10 cellular contexts compared by ENCODE assay signal in the genomic region with DNA sequence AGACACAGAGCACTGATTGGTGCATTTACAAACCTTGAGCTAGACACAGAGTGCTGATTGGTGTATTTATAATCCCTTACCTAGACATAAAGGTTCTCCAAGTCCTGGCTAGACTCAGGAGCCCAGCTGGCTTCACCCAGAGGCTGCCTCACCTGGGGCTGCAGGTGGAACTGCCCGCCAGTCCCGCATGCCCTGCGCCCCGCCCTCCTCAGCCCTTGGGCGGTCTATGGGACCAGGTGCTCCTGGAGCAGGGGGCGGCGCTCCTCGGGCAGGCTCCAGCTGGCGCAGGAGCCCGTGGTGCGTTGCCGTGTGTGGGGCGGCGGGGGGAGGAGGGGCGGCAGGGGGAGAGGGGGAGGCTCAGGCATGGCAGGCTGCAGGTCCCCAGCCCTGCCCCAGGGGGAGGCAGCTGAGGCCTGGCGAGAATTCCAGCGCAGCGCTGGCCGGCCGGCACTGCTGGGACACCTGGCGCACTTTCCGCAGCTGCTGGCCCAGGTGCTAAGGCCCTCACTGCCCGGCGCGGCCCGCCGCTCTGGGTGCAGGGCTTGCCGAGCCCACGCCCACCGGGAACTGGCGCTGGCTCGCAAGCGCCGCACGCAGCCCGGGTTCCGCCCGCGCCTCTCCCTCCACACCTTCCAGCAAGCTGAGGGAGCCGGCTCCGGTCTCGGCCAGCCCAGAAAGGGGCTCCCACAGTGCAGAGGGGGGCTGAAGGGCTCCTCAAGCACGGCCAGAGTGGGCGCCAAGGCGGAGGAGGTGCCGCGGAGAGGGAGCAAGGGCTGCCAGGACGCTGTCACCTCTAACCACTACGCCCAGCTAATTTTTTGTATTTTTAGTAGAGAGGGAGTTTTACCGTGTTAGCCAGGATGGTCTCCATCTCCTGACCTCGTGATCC. TPM values are rescaled to one million over a fixed set of nuclear protein-coding genes. Genes with fewer than 3 reads are reported as not detected.
DNase-seq lines count a peak whose midpoint lies in the region; ATAC-seq and TF ChIP-seq lines count a peak whose summit lies in the region.
"Had no signal": no experiment of that assay in that cellular context is flagged by ENCODE, and none has a peak within 500 bp of the region (broad histone marks: within the 10 kb centered on the region; RNA-seq: fewer than 3 reads in every experiment).

No MANE protein-coding gene starts in this region.

- no peak overlapping the region for H3K27ac Mint-ChIP-seq in stimulated activated naive CD8-positive, alpha-beta T cell treated with anti-CD3 and anti-CD28 coated beads, Interleukin-15, amount 100 ng/mL, for 72 hours
- H3K27ac Mint-ChIP-seq in activated naive CD8-positive, alpha-beta T cell treated with anti-CD3 and anti-CD28 coated beads for 36 hours: no peak overlapping the region
- H3K27ac Mint-ChIP-seq: CD4-positive, CD25-positive, alpha-beta regulatory T cell had no signal

- ATAC-seq in stimulated activated naive CD8-positive, alpha-beta T cell treated with anti-CD3 and anti-CD28 coated beads, Interleukin-15, amount 100 ng/mL, for 72 hours: peak; percentile 48
- ATAC-seq in stimulated activated naive CD8-positive, alpha-beta T cell treated with anti-CD3 and anti-CD28 coated beads, Interleukin-15, Interleukin-2, amounts not matched to agents 100 U/mL and 50 U/mL, for 24 hours: no peak

- no peaks in the 10 kb centered on the region for H3K36me3 ChIP-seq in testis (ENCODE audit: low read depth, missing control alignments)
- H3K36me3 ChIP-seq: BLaER1 treated with 17β-estradiol and CSF1 and Interleukin-3, amounts not matched to agents 10 nM and 100 nM had no signal

- no peaks in the 10 kb centered on the region for H3K36me3 Mint-ChIP-seq in activated naive CD8-positive, alpha-beta T cell treated with anti-CD3 and anti-CD28 coated beads for 36 hours
- H3K36me3 Mint-ChIP-seq: CD4-positive, CD25-positive, alpha-beta regulatory T cell had no signal

- DNase-seq in stimulated activated naive CD8-positive, alpha-beta T cell treated with anti-CD3 and anti-CD28 coated beads, Interleukin-15, amount 100 ng/mL, for 72 hours: no peak
- DNase-seq in stimulated activated naive CD8-positive, alpha-beta T cell treated with anti-CD3 and anti-CD28 coated beads, Interleukin-15, Interleukin-2, amounts not matched to agents 100 U/mL and 50 U/mL, for 24 hours: no peak
- DNase-seq in NCI-H510A (lab: John Stamatoyannopoulos, UW) (peak; percentile 59), testis (no peak), NCI-H2081 treated with DMSO at 0.1 percent for 48 hours (lab: John Stamatoyannopoulos, UW) (no peak), HCEC 1CT (no peak)
- DNase-seq in activated naive CD8-positive, alpha-beta T cell treated with anti-CD3 and anti-CD28 coated beads for 36 hours: no peak
- DNase-seq: ACHN; CD4-positive, CD25-positive, alpha-beta regulatory T cell had no signal

- TF ChIP-seq POLR2A in testis (IDR thresholded peaks at IDR 0.05): no peak

- intact Hi-C loops in testis (cut with DNase I; ENCODE audit: low total_unique reads): no loop called here

- H3K27me3 Mint-ChIP-seq in stimulated activated naive CD8-positive, alpha-beta T cell treated with anti-CD3 and anti-CD28 coated beads, Interleukin-15, amount 100 ng/mL, for 72 hours: no peaks in the 10 kb centered on the region
- no peaks in the 10 kb centered on the region for H3K27me3 Mint-ChIP-seq in activated naive CD8-positive, alpha-beta T cell treated with anti-CD3 and anti-CD28 coated beads for 36 hours
- H3K27me3 Mint-ChIP-seq: CD4-positive, CD25-positive, alpha-beta regulatory T cell had no signal

- H3K9me3 Mint-ChIP-seq in stimulated activated naive CD8-positive, alpha-beta T cell treated with anti-CD3 and anti-CD28 coated beads, Interleukin-15, amount 100 ng/mL, for 72 hours: no peaks in the 10 kb centered on the region
- peaks cover 2% of the 10 kb centered on the region for H3K9me3 Mint-ChIP-seq in activated naive CD8-positive, alpha-beta T cell treated with anti-CD3 and anti-CD28 coated beads for 36 hours

- H3K4me1 Mint-ChIP-seq in stimulated activated naive CD8-positive, alpha-beta T cell treated with anti-CD3 and anti-CD28 coated beads, Interleukin-15, amount 100 ng/mL, for 72 hours: no peaks in the 10 kb centered on the region
- H3K4me1 Mint-ChIP-seq in activated naive CD8-positive, alpha-beta T cell treated with anti-CD3 and anti-CD28 coated beads for 36 hours: no peaks in the 10 kb centered on the region
- H3K4me1 Mint-ChIP-seq: CD4-positive, CD25-positive, alpha-beta regulatory T cell had no signal

- H3K27ac ChIP-seq in testis: no peak overlapping the region

- H3K9me3 ChIP-seq in testis: no peaks in the 10 kb centered on the region

- H3K27me3 ChIP-seq in testis: no peaks in the 10 kb centered on the region
- H3K27me3 ChIP-seq: BLaER1 treated with 17β-estradiol and CSF1 and Interleukin-3, amounts not matched to agents 10 nM and 100 nM had no signal

- TF ChIP-seq CTCF in testis (IDR thresholded peaks at IDR 0.05): no peak

- WGBS in testis, 2 donors: 38 to 82% methylated on average over 21 to 36 of the region's 51 CpGs

- no peaks in the 10 kb centered on the region for H3K4me1 ChIP-seq in testis

- peak overlapping the region; percentile 34 to 37 for H3K4me3 ChIP-seq in testis
- H3K4me3 ChIP-seq: BLaER1 treated with 17β-estradiol and CSF1 and Interleukin-3, amounts not matched to agents 10 nM and 100 nM had no signal

- H3K4me3 Mint-ChIP-seq in stimulated activated naive CD8-positive, alpha-beta T cell treated with anti-CD3 and anti-CD28 coated beads, Interleukin-15, amount 100 ng/mL, for 72 hours: no peak overlapping the region
- H3K4me3 Mint-ChIP-seq in activated naive CD8-positive, alpha-beta T cell treated with anti-CD3 and anti-CD28 coated beads for 36 hours: no peak overlapping the region
- H3K4me3 Mint-ChIP-seq: CD4-positive, CD25-positive, alpha-beta regulatory T cell had no signal

RNA-seq across cellular contexts. Expression of a gene that starts 3.1 kb away (rescaled TPM):
- 1 to 10 TPM; 1.7 to 3.9 TPM for total RNA-seq in testis
- polyA plus RNA-seq in testis (ENCODE audit: insufficient read depth, low read depth, low replicate concordance): 1.3 TPM
- not detected for total RNA-seq in activated naive CD8-positive, alpha-beta T cell treated with anti-CD3 and anti-CD28 coated beads for 36 hours
- total RNA-seq: CD4-positive, CD25-positive, alpha-beta regulatory T cell had no signal
- polyA plus RNA-seq: CD4-positive, CD25-positive, alpha-beta regulatory T cell had no signal
